Comparison of ENCODE assay signal across 1 cellular context in the genomic region with DNA sequence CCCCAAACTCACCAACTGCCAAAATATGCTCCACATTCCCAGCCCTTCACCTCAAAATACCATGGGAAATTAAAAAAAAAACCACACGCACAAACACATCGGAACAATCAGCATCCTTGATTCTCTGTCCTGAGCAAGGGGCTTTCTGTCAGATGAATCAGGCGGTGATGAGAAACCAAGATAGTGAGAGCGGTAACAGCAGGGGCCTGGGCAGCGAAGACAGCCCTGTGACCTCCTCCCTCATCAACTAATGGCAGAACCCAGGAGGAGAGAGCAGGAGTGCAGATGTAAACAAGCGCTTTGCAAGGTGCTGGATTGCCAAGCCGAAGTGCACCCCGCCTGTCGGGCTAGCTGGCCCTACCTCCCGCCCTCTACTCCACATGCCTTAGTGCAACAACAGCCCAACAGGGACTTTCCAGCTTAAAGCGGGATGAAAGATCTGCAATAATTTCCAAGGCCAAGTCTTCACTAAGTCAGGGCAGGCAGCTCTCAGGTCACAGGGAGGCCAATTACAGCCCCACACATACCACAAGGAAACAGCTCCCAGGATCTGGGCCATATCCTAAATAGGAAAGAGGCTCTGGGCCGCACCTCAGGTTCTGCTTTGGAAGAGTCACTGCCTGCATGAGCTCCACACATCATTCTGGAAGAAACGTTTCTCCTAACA.
TF ChIP-seq lines count a peak whose summit lies in the region.

No MANE protein-coding gene starts in this region.

TF ChIP-seq in WTC11, 78 proteins besides CTCF, POLR2A, EP300 and RAD21 (continued from another document):
- TF ChIP-seq, protein P1, sequence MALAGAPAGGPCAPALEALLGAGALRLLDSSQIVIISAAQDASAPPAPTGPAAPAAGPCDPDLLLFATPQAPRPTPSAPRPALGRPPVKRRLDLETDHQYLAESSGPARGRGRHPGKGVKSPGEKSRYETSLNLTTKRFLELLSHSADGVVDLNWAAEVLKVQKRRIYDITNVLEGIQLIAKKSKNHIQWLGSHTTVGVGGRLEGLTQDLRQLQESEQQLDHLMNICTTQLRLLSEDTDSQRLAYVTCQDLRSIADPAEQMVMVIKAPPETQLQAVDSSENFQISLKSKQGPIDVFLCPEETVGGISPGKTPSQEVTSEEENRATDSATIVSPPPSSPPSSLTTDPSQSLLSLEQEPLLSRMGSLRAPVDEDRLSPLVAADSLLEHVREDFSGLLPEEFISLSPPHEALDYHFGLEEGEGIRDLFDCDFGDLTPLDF (CRISPR knock-in tag; IDR thresholded peaks at IDR 0.05): no peak
- TF ChIP-seq ZNF121 (CRISPR knock-in tag; IDR thresholded peaks at IDR 0.05) (no peak), TCF7 (CRISPR knock-in tag; IDR thresholded peaks at IDR 0.05; ENCODE audit: low read depth) (no peak), ZNF396 (CRISPR knock-in tag; IDR thresholded peaks at IDR 0.05; ENCODE audit: borderline replicate concordance) (no peak), FOXK1 (CRISPR knock-in tag; IDR thresholded peaks at IDR 0.05) (no peak), TP53 (CRISPR knock-in tag; IDR thresholded peaks at IDR 0.05) (no peak), ELF4 (CRISPR knock-in tag; IDR thresholded peaks at IDR 0.05; ENCODE audit: low read depth) (no peak)
- TF ChIP-seq, protein P2, sequence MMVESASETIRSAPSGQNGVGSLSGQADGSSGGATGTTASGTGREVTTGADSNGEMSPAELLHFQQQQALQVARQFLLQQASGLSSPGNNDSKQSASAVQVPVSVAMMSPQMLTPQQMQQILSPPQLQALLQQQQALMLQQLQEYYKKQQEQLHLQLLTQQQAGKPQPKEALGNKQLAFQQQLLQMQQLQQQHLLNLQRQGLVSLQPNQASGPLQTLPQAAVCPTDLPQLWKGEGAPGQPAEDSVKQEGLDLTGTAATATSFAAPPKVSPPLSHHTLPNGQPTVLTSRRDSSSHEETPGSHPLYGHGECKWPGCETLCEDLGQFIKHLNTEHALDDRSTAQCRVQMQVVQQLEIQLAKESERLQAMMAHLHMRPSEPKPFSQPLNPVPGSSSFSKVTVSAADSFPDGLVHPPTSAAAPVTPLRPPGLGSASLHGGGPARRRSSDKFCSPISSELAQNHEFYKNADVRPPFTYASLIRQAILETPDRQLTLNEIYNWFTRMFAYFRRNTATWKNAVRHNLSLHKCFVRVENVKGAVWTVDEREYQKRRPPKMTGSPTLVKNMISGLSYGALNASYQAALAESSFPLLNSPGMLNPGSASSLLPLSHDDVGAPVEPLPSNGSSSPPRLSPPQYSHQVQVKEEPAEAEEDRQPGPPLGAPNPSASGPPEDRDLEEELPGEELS (CRISPR knock-in tag; IDR thresholded peaks at IDR 0.05): no peak
- TF ChIP-seq, protein P3, sequence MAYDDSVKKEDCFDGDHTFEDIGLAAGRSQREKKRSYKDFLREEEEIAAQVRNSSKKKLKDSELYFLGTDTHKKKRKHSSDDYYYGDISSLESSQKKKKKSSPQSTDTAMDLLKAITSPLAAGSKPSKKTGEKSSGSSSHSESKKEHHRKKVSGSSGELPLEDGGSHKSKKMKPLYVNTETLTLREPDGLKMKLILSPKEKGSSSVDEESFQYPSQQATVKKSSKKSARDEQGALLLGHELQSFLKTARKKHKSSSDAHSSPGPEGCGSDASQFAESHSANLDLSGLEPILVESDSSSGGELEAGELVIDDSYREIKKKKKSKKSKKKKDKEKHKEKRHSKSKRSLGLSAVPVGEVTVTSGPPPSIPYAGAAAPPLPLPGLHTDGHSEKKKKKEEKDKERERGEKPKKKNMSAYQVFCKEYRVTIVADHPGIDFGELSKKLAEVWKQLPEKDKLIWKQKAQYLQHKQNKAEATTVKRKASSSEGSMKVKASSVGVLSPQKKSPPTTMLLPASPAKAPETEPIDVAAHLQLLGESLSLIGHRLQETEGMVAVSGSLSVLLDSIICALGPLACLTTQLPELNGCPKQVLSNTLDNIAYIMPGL (CRISPR knock-in tag; IDR thresholded peaks at IDR 0.05): no peak
